22 cellular contexts compared by ENCODE assay signal in genomic region chr4:128483041-128483440, GRCh38.
"Had no signal": no experiment of that assay in that cellular context is flagged by ENCODE, and none has a peak within 500 bp of the region (broad histone marks: within the 10 kb centered on the region; RNA-seq: fewer than 3 reads in every experiment).

No MANE protein-coding gene starts in this region.

- H3K27me3 ChIP-seq: ascending aorta, body of pancreas had no signal

- FAIRE-seq: K562 had no signal

- DNase-seq: activated B cell treated with CpG ODN at 0.5 μM for 24 hours; activated CD4-positive, alpha-beta T cell treated with anti-CD3 and anti-CD28 coated beads for 1 hour; activated CD4-positive, alpha-beta T cell treated with anti-CD3 and anti-CD28 coated beads, Interleukin-2, amount 10 ng/mL, durations not matched to agents 24 days and 14 days; activated CD4-positive, alpha-beta T cell treated with anti-CD3 and anti-CD28 coated beads, Interleukin-2, amount 50 U/mL, for 48 hours; activated CD8-positive, alpha-beta memory T cell treated with anti-CD3 and anti-CD28 coated beads, Interleukin-2, amount 10 ng/mL, durations not matched to agents 7 days and 5 days; activated effector memory CD4-positive, alpha-beta T cell treated with anti-CD3 and anti-CD28 coated beads, Interleukin-2, amount 50 U/mL, for 16 hours; activated naive CD4-positive, alpha-beta T cell treated with Interleukin-2 at 50 U/mL for 16 hours; activated naive CD8-positive, alpha-beta T cell treated with anti-CD3 and anti-CD28 coated beads, Interleukin-2, amount 50 U/mL, for 24 hours; activated T-cell treated with anti-CD3 and anti-CD28 coated beads, Interleukin-2, amount 50 U/mL, for 4 hours; amniotic stem cell; body of pancreas; Kasumi-1; NCI-H1092; NCI-H1417; NCI-H2171; NCI-H226; NCI-H526; SIG-M5; T-helper 17 cell; T-helper 9 cell had no signal

- H3K36me3 ChIP-seq: ascending aorta had no signal

- H3K9me3 ChIP-seq: ascending aorta, body of pancreas had no signal

- H3K4me1 ChIP-seq: body of pancreas had no signal

- H3K4me3 ChIP-seq: ascending aorta, body of pancreas, K562 had no signal

- H3K27ac ChIP-seq: ascending aorta, body of pancreas had no signal
